2 cellular contexts compared by ENCODE assay signal in genomic region chr4:72701987-72702819, GRCh38.
TF ChIP-seq lines count a peak whose summit lies in the region.

No MANE protein-coding gene starts in this region.

TF ChIP-seq in GM23338, 12 proteins besides CTCF, POLR2A, EP300 and RAD21 (continued from another document):
- TF ChIP-seq ZNF114 (CRISPR knock-in tag; IDR thresholded peaks at IDR 0.05) (no peak), ETS1 (IDR thresholded peaks at IDR 0.05) (no peak), JUNB (IDR thresholded peaks at IDR 0.05; ENCODE audit: unreplicated experiment) (no peak)
TF ChIP-seq in GM23338: peak in this region for 0.

TF ChIP-seq in SK-N-SH treated with all-trans-retinoic acid at 6 μM for 48 hours, 23 proteins besides CTCF, POLR2A, EP300 and RAD21 (continued from another document):
- TF ChIP-seq RARB (CRISPR knock-in tag; IDR thresholded peaks at IDR 0.05) = no peak
- no peak for TF ChIP-seq TCF4 (CRISPR knock-in tag; IDR thresholded peaks at IDR 0.05; ENCODE audit: borderline replicate concordance)
- TF ChIP-seq CSRNP3 (CRISPR knock-in tag; IDR thresholded peaks at IDR 0.05) = no peak
- no peak for TF ChIP-seq ZFP3 (CRISPR knock-in tag; IDR thresholded peaks at IDR 0.05)
